8 cellular contexts compared by ENCODE assay signal in genomic region chr17:36600936-36601302, GRCh38. TPM values are rescaled to one million over a fixed set of nuclear protein-coding genes. Genes with fewer than 3 reads are reported as not detected.
DNase-seq lines count a peak whose midpoint lies in the region; ATAC-seq and TF ChIP-seq lines count a peak whose summit lies in the region.

No MANE protein-coding gene starts in this region.

- in situ Hi-C loops in astrocyte of the cerebellum (cut with HindIII; ENCODE audit: low sequenced_read_pairs) = no loop called here

- H3K27ac ChIP-seq in temporal lobe (ENCODE audit: low read depth, low read length) = peak overlapping the region; percentile 48

- DNase-seq in astrocyte of the cerebellum (ENCODE audit: low read depth) (no peak), kidney glomerular epithelial cell (lab: John Stamatoyannopoulos, UW) (peak; percentile 66), RPMI8226 (no peak)

- TF ChIP-seq CTCF in astrocyte of the cerebellum (IDR thresholded peaks at IDR 0.05; ENCODE audit: low read depth, low read length, missing control alignments) = no peak

- peak; percentile 3 for ATAC-seq in HG03457 (IDR thresholded peaks at IDR 0.05; ENCODE audit: unreplicated experiment)
- ATAC-seq in HG02981 (IDR thresholded peaks at IDR 0.05; ENCODE audit: unreplicated experiment) = no peak
- ATAC-seq in GM19463 (IDR thresholded peaks at IDR 0.05; ENCODE audit: unreplicated experiment) = no peak

- H3K4me3 ChIP-seq in GM08714 (ENCODE audit: low read length) = peak overlapping the region; percentile 84; the same call in 1 of the 2 replicates
- H3K4me3 ChIP-seq in astrocyte of the cerebellum (ENCODE audit: low read depth, low read length) = peak overlapping the region; percentile 94

RNA-seq across cellular contexts. Expression of gene MRM1, which starts 0.5 kb away (rescaled TPM):
- 3.7 TPM for total RNA-seq in temporal lobe

RNA-seq across cellular contexts. Expression of gene DHRS11, which starts 9.2 kb away (rescaled TPM):
- total RNA-seq in temporal lobe = 4.4 TPM

RNA-seq across cellular contexts. Expression of gene GGNBP2, which starts 56.2 kb away (rescaled TPM):
- total RNA-seq in temporal lobe = 57.5 TPM
